23 cellular contexts compared by ENCODE assay signal in the genomic region with DNA sequence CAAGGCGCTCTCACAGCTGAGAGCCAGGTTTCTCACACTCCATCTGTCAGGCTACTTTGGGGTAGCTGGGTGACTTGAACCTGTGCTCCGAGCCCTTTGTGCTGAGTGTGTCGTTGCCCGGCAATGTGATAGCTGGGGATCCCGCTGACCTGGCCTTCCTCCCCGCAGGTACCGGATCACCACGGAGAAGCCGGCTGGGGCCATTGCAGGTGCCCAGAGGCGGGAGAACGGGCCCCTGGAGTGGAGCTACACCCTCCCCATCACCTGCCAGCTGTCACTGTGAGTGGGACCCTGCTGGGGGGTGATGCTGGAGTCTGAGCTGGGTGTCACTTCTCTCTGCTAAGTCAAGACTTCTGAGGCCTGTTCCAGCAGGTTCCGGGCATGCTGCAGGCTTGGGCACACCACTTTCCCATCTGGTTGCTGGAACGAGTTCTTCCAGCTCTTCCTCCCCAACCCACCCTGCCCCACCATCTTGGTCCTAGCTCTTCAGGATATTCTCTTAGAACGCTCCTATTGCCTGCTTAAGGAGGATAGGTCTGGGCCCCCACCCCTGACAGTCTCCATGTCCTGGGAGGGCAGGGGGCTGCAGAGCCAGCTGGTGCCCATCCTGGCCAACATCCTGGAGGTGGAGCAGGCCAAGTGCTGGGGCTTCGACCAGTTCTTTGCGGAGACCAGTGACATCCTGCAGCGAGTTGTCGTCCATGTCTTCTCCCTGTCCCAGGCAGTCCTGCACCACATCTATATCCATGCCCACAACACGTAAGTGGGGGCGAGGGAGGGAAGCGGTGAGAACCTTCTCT. TPM values are rescaled to one million over a fixed set of nuclear protein-coding genes. Genes with fewer than 3 reads are reported as not detected.
DNase-seq lines count a peak whose midpoint lies in the region; ATAC-seq, FAIRE-seq and TF ChIP-seq lines count a peak whose summit lies in the region.
"Had no signal": no experiment of that assay in that cellular context is flagged by ENCODE, and none has a peak within 500 bp of the region (broad histone marks: within the 10 kb centered on the region; RNA-seq: fewer than 3 reads in every experiment).

No MANE protein-coding gene starts in this region.

- intact Hi-C loops in Right ventricle myocardium superior (cut with DNase I) = no loop called here
- intact Hi-C loops in left ventricle myocardium superior (cut with micrococcal nuclease) = no loop called here
- intact Hi-C loops in kidney (cut with DNase I) = no loop called here

- no peak overlapping the region for H3K9ac ChIP-seq in kidney (ENCODE audit: low read length in 2 of 2)
- H3K9ac ChIP-seq: KMS-11 had no signal

- H3K4me3 ChIP-seq in kidney (ENCODE audit: low read length in 2 of 2) = no peak overlapping the region

- H3K36me3 ChIP-seq in kidney (ENCODE audit: control insufficient read depth in 1 of 2, insufficient read depth in 2 of 2, low read length in 2 of 2) = no peaks in the 10 kb centered on the region
- H3K36me3 ChIP-seq: BE2C had no signal

- DNase-seq in Right ventricle myocardium superior (peak; percentile 35), left ventricle myocardium superior (no peak), NCI-H69 (lab: John Stamatoyannopoulos, UW) (peak; percentile 20), kidney (peak; percentile 69), T1000 (lab: John Stamatoyannopoulos, UW) (no peak), cerebellum (ENCODE audit: low spot score) (no peak)
- DNase-seq: BE2C; Calu3; CD8-positive, alpha-beta memory T cell; DMS153; GOT3; HCEC 1CT; IMR-90; NCI-H1092 treated with DMSO at 0.1 percent for 48 hours; NCI-H1436 treated with DMSO at 0.1 percent for 48 hours; NCI-H1930; NCI-H446; NCI-H526; OCI-M1 had no signal

- no peaks in the 10 kb centered on the region for H3K9me3 ChIP-seq in kidney (ENCODE audit: control insufficient read depth in 1 of 2, low read length in 2 of 2)
- H3K9me3 ChIP-seq: BE2C had no signal

- ATAC-seq in Right ventricle myocardium superior (ENCODE audit: poor library complexity) (no peak), left ventricle myocardium superior (no peak), HG03196 (IDR thresholded peaks at IDR 0.05; ENCODE audit: unreplicated experiment) (no peak)
- ATAC-seq: Right ventricle myocardium inferior had no signal

- H3K4me1 ChIP-seq in kidney (ENCODE audit: control insufficient read depth in 1 of 2, insufficient read depth in 1 of 2, low read depth in 1 of 2, low read length in 2 of 2) = no peaks in the 10 kb centered on the region
- H3K4me1 ChIP-seq: BE2C had no signal

- no peak for FAIRE-seq in kidney (lab: Jason Lieb, UNC)
- FAIRE-seq: GM12891 had no signal

- no peak for TF ChIP-seq CTCF in kidney (IDR thresholded peaks at IDR 0.05; ENCODE audit: borderline replicate concordance, extremely low read depth, insufficient read depth)

- no peak overlapping the region for H3K27ac ChIP-seq in kidney (ENCODE audit: low read depth in 2 of 2, low read length in 2 of 2)
- H3K27ac ChIP-seq: KMS-11 had no signal

RNA-seq across cellular contexts. Expression of a gene that starts 7.5 kb away (rescaled TPM):
- total RNA-seq in Right ventricle myocardium superior (0.46 TPM), left ventricle myocardium superior (0.64 TPM), kidney (14.5 TPM), cerebellum (2.5 TPM)
- polyA plus RNA-seq in kidney (ENCODE audit: insufficient read depth, low read depth, low replicate concordance) = 3.4 TPM

RNA-seq across cellular contexts. Expression of a gene that starts 29.6 kb away (rescaled TPM):
- total RNA-seq in Right ventricle myocardium superior = 3.9 TPM
- 4.2 TPM for total RNA-seq in left ventricle myocardium superior
- 18.8 TPM for total RNA-seq in kidney
- 2.4 TPM for polyA plus RNA-seq in kidney (ENCODE audit: insufficient read depth, low read depth, low replicate concordance)
- total RNA-seq in cerebellum = 2.7 TPM

Comparison
In these comparisons a context has a peak if more than half of its experiments do, and no peak if none do; other contexts are left out.
1. DNase-seq: peak in Right ventricle myocardium superior (single experiment), NCI-H69 (single experiment) and kidney (single experiment); none in left ventricle myocardium superior (single experiment), T1000 (single experiment) and cerebellum (single experiment).